12 cellular contexts compared by ENCODE assay signal in the genomic region with DNA sequence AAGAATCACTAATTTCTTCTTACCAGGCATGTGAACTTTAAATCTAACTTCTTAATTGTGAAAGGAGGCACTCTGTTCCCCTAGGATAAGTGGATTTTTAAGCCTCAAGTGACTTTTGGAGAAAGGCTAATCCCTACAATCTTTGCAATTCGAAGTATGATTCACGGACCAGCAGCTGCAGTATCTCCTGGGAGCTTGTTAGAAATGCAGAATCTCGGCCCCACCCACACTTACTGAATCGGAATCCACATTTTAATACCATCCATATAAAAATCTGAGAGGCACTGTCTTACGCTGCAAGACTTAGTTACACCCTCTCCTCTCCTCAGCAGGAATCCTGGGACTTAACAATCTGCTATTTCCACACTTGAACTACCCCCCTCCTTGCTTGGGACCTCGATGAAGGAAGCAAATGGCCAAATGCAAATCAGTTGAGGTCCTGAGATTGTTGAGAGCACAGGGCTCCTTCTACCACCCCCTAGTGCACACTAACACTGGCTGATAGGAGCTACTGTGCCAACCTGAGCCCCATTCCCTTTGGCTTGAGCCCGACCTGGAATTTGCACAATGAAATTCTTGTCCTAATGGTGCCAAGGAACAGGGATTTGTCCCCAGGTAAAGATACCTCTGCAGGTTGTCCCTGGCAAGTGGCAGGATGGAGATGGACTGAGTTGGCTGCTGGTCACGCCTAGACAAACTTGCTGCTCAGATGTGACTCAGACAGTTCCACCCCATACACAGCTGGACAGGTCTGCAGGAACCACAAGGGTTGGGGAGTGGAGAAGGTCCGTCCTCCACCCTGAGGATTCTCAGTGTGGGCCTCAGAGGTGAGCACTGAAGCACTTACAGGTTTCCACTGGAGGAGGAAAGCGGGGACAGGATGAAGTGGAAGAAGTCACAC. TPM values are rescaled to one million over a fixed set of nuclear protein-coding genes. Genes with fewer than 3 reads are reported as not detected.
DNase-seq lines count a peak whose midpoint lies in the region; ATAC-seq and TF ChIP-seq lines count a peak whose summit lies in the region.
"Had no signal": no experiment of that assay in that cellular context is flagged by ENCODE, and none has a peak within 500 bp of the region (broad histone marks: within the 10 kb centered on the region; RNA-seq: fewer than 3 reads in every experiment).

No MANE protein-coding gene starts in this region.

- H3K9me2 ChIP-seq in hepatocyte (replicated peaks; ENCODE audit: insufficient read depth), result no peaks in the 10 kb centered on the region

- ATAC-seq in activated B cell treated with CpG ODN at 0.5 μM for 24 hours (ENCODE audit: low read depth) (no peak), HG02798 (IDR thresholded peaks at IDR 0.05; ENCODE audit: poor library complexity, unreplicated experiment) (no peak), aorta (ENCODE audit: low FRiP score) (no peak)

- WGBS in hepatocyte (ENCODE audit: low lambda C conversion rate, missing lambda C conversion rate), result 58% methylated on average over 10 of the region's 10 CpGs
- WGBS in thyroid gland, 2 donors, result 45 to 62% methylated on average over 9 to 10 of the region's 10 CpGs
- WGBS in aorta, 2 donors, result 49 to 54% methylated on average over 10 of the region's 10 CpGs

- intact Hi-C loops in activated B cell treated with CpG ODN at 0.5 μM for 24 hours (cut with micrococcal nuclease) (no loop called here), thyroid gland (cut with DNase I) (no loop called here), aorta (cut with DNase I) (no loop called here)

- no peaks in the 10 kb centered on the region for H3K27me3 Mint-ChIP-seq in activated B cell treated with CpG ODN at 0.5 μM for 24 hours

- H3K9me3 ChIP-seq in hepatocyte (ENCODE audit: low read depth) (no peaks in the 10 kb centered on the region), thyroid gland (no peaks in the 10 kb centered on the region), aorta (ENCODE audit: control insufficient read depth, low read length) (no peaks in the 10 kb centered on the region)

- peaks cover 45% of the 10 kb centered on the region for H3K36me3 Mint-ChIP-seq in activated B cell treated with CpG ODN at 0.5 μM for 24 hours (ENCODE audit: low read depth)

- H3K4me1 ChIP-seq in hepatocyte (ENCODE audit: insufficient read depth) (peaks cover 13% of the 10 kb centered on the region), thyroid gland (peaks cover 55 to 64% of the 10 kb centered on the region in 2 donors), aorta (ENCODE audit: control insufficient read depth in 1 of 2, insufficient read depth in 2 of 2, low read length in 2 of 2) (no peaks in the 10 kb centered on the region)

- no peak overlapping the region for H3K4me2 ChIP-seq in hepatocyte

- peaks cover 6% of the 10 kb centered on the region for H4K20me1 ChIP-seq in hepatocyte (ENCODE audit: insufficient read depth, poor library complexity, severe bottlenecking)

- H3K4me1 Mint-ChIP-seq in activated B cell treated with CpG ODN at 0.5 μM for 24 hours, result peaks cover 56% of the 10 kb centered on the region

- DNase-seq in DMS 273 (lab: John Stamatoyannopoulos, UW; ENCODE audit: unreplicated experiment), result peak; percentile 16
- DNase-seq in DMS 273 treated with DMSO at 0.1 percent for 48 hours (lab: John Stamatoyannopoulos, UW), result no peak
- no peak for DNase-seq in activated B cell treated with CpG ODN at 0.5 μM for 24 hours
- peak; percentile 39 for DNase-seq in hepatocyte (ENCODE audit: low spot score)
- DNase-seq in thyroid gland, result peak; percentile 24 to 29
- no peak for DNase-seq in NCI-H2196 treated with DMSO at 0.1 percent for 48 hours (lab: John Stamatoyannopoulos, UW; ENCODE audit: unreplicated experiment)
- DNase-seq in aorta, result no peak
- DNase-seq: central memory CD4-positive, alpha-beta T cell; MV-4-11; stimulated activated naive CD4-positive, alpha-beta T cell had no signal

- TF ChIP-seq CTCF in activated B cell treated with CpG ODN at 0.5 μM for 24 hours (IDR thresholded peaks at IDR 0.05), result no peak
- no peak for TF ChIP-seq CTCF in hepatocyte (IDR thresholded peaks at IDR 0.05; ENCODE audit: poor library complexity)
- TF ChIP-seq CTCF in thyroid gland (IDR thresholded peaks at IDR 0.05), result no peak

- H3K27ac ChIP-seq in hepatocyte (peak overlapping the region; percentile 9), thyroid gland (peak overlapping the region in 2 of 3 donors; percentile 41 to 54), aorta (ENCODE audit: low read depth in 1 of 2, low read length in 2 of 2) (no peak overlapping the region)
- H3K27ac ChIP-seq: 22Rv1 had no signal

- CTCF ChIA-PET in activated B cell treated with CpG ODN at 0.5 μM for 24 hours (lab: Charles Lee), result interaction anchor here (2.4 kb wide), 1 partner anchor 12 kb away, joined by 11 read pairs; no protein-coding TSS in a partner anchor

- peak overlapping the region; percentile 59 for H3K27ac Mint-ChIP-seq in activated B cell treated with CpG ODN at 0.5 μM for 24 hours

- H2AFZ ChIP-seq in hepatocyte, result no peak overlapping the region

- H3K79me2 ChIP-seq in hepatocyte, result peaks cover 44% of the 10 kb centered on the region

- no peak overlapping the region for H3K4me3 Mint-ChIP-seq in activated B cell treated with CpG ODN at 0.5 μM for 24 hours

- H3K4me3 ChIP-seq in hepatocyte (no peak overlapping the region), thyroid gland (replicated peaks in 1 of 3) (no peak overlapping the region), aorta (ENCODE audit: low read length in 2 of 2) (no peak overlapping the region)

- POLR2A ChIA-PET in activated B cell treated with CpG ODN at 0.5 μM for 24 hours (lab: Charles Lee), result interaction anchor here (2.7 kb wide), 1 partner anchor 21 kb away, joined by 6 read pairs; a partner anchor contains a TSS

- H3K9me3 Mint-ChIP-seq in activated B cell treated with CpG ODN at 0.5 μM for 24 hours, result no peaks in the 10 kb centered on the region

- no peaks in the 10 kb centered on the region for H3K27me3 ChIP-seq in hepatocyte
- no peaks in the 10 kb centered on the region for H3K27me3 ChIP-seq in thyroid gland
- H3K27me3 ChIP-seq in aorta (ENCODE audit: control insufficient read depth in 1 of 2, insufficient read depth in 2 of 2, low read length in 1 of 2), result no peaks in the 10 kb centered on the region

- H3K36me3 ChIP-seq in hepatocyte (replicated peaks; ENCODE audit: insufficient read depth, low read depth) (no peaks in the 10 kb centered on the region), thyroid gland (peaks cover 31 to 32% of the 10 kb centered on the region in 2 donors), aorta (ENCODE audit: control insufficient read depth in 1 of 2, insufficient read depth in 2 of 2, low read length in 1 of 2) (peaks cover 0 to 10% of the 10 kb centered on the region in 2 donors)

- TF ChIP-seq POLR2A in thyroid gland (IDR thresholded peaks at IDR 0.05), result no peak

RNA-seq across cellular contexts. Expression of a gene that starts 20.8 kb away (rescaled TPM):
- total RNA-seq in activated B cell treated with CpG ODN at 0.5 μM for 24 hours (21.3 and 26.1 TPM in 2 replicates), hepatocyte (4.9 and 5.9 TPM in 2 replicates), thyroid gland (10 to 100 TPM; 28.0 to 44.2 (median 29.4) TPM), aorta (10 to 100 TPM; 22.3 to 51.4 TPM)
- polyA plus RNA-seq in hepatocyte (7.9 and 9.0 TPM in 2 replicates), aorta (10 to 100 TPM in 1 of 2 donors, 1 to 10 TPM in 1; 4.3 to 15.5 TPM)

RNA-seq across cellular contexts. Expression of a gene that starts 36.2 kb away (rescaled TPM):
- total RNA-seq in activated B cell treated with CpG ODN at 0.5 μM for 24 hours (not detected in 2 replicates), hepatocyte (0.17 and 0.20 TPM in 2 replicates), thyroid gland (1 to 10 TPM; 1.0 to 1.6 (median 1.2) TPM), aorta (1 to 10 TPM; 1.1 to 1.3 TPM)
- polyA plus RNA-seq in hepatocyte (not detected in 2 replicates), aorta (under 1 TPM; 0.38 to 0.67 TPM)

RNA-seq across cellular contexts. Expression of a gene that starts 48.5 kb away (rescaled TPM):
- total RNA-seq in activated B cell treated with CpG ODN at 0.5 μM for 24 hours, result 0.56 and 0.91 TPM in 2 replicates
- 2.5 and 2.7 TPM in 2 replicates for total RNA-seq in hepatocyte
- 0.37 and 1.4 TPM in 2 replicates for polyA plus RNA-seq in hepatocyte
- 10 to 100 TPM in 3 of 4 donors, 1 to 10 TPM in 1; 7.5 to 16.3 (median 12.8) TPM for total RNA-seq in thyroid gland
- 1 to 10 TPM; 1.7 to 3.5 TPM for total RNA-seq in aorta
- 1 to 10 TPM; 3.5 to 4.3 TPM for polyA plus RNA-seq in aorta

Comparison
In these comparisons a context has a peak if more than half of its experiments do, and no peak if none do; other contexts are left out.
1. DNase-seq: peak in DMS 273 (single experiment), hepatocyte (single experiment) and thyroid gland (2 of 2); none in DMS 273 treated with DMSO at 0.1 percent for 48 hours (single experiment), activated B cell treated with CpG ODN at 0.5 μM for 24 hours (single experiment), NCI-H2196 treated with DMSO at 0.1 percent for 48 hours (single experiment) and aorta (0 of 2).
2. H3K27ac ChIP-seq: peak in hepatocyte (single experiment) and thyroid gland (2 of 3); none in aorta (0 of 2).